In genomic region chr16:3264137-3265036, GRCh38 we compare ENCODE assay signal across 8 cellular contexts. TPM values are rescaled to one million over a fixed set of nuclear protein-coding genes. Genes with fewer than 3 reads are reported as not detected.
DNase-seq lines count a peak whose midpoint lies in the region; TF ChIP-seq lines count a peak whose summit lies in the region.

No MANE protein-coding gene starts in this region.

- H3K9me3 Mint-ChIP-seq in HFFc6: no peaks in the 10 kb centered on the region
- H3K9me3 Mint-ChIP-seq in activated naive CD4-positive, alpha-beta T cell treated with anti-CD3 and anti-CD28 coated beads, Interleukin-2, amount 50 U/mL, for 24 hours: peaks cover 4% of the 10 kb centered on the region

- peak overlapping the region; percentile 77 for H3K27ac ChIP-seq in osteoblast (ENCODE audit: low read depth, low read length)
- H3K27ac ChIP-seq in thymus (ENCODE audit: low read depth): peak overlapping the region; percentile 99

- H3K36me3 Mint-ChIP-seq in HFFc6 (ENCODE audit: low read depth): no peaks in the 10 kb centered on the region
- peaks cover 13% of the 10 kb centered on the region for H3K36me3 Mint-ChIP-seq in activated naive CD4-positive, alpha-beta T cell treated with anti-CD3 and anti-CD28 coated beads, Interleukin-2, amount 50 U/mL, for 24 hours

- H3K36me3 ChIP-seq in GM06990 (ENCODE audit: control insufficient read depth, insufficient read depth, low read length) (peaks cover 2% of the 10 kb centered on the region), osteoblast (ENCODE audit: insufficient read depth, low read length) (no peaks in the 10 kb centered on the region), thymus (ENCODE audit: control insufficient read depth, insufficient read depth) (no peaks in the 10 kb centered on the region)

- peaks cover 27% of the 10 kb centered on the region for H3K4me1 Mint-ChIP-seq in HFFc6 (ENCODE audit: low read depth)
- H3K4me1 Mint-ChIP-seq in activated naive CD4-positive, alpha-beta T cell treated with anti-CD3 and anti-CD28 coated beads, Interleukin-2, amount 50 U/mL, for 24 hours: peaks cover 31% of the 10 kb centered on the region

- peak overlapping the region; percentile 88 for H3K27ac Mint-ChIP-seq in HFFc6
- H3K27ac Mint-ChIP-seq in activated naive CD4-positive, alpha-beta T cell treated with anti-CD3 and anti-CD28 coated beads, Interleukin-2, amount 50 U/mL, for 24 hours: peak overlapping the region; percentile 98

- no peaks in the 10 kb centered on the region for H3K27me3 ChIP-seq in GM06990 (replicated peaks; ENCODE audit: control insufficient read depth, insufficient read depth, low read length)
- H3K27me3 ChIP-seq in osteoblast (ENCODE audit: insufficient read depth, low read length): no peaks in the 10 kb centered on the region
- no peaks in the 10 kb centered on the region for H3K27me3 ChIP-seq in thymus (ENCODE audit: control insufficient read depth, insufficient read depth)

- peak overlapping the region; percentile 77 for H3K4me2 ChIP-seq in osteoblast (ENCODE audit: insufficient read depth, low read length)

- no peaks in the 10 kb centered on the region for H3K79me2 ChIP-seq in osteoblast (ENCODE audit: insufficient read depth, low read length)

- H3K4me3 ChIP-seq in GM06990 (replicated peaks; ENCODE audit: low read depth, low read length): peak overlapping the region; percentile 69
- H3K4me3 ChIP-seq in osteoblast (ENCODE audit: insufficient read depth, low read length): peak overlapping the region; percentile 85
- peak overlapping the region; percentile 80 for H3K4me3 ChIP-seq in thymus (ENCODE audit: low read length)

- TF ChIP-seq CTCF in GM06990 (IDR thresholded peaks at IDR 0.05; ENCODE audit: insufficient read depth, low read length, poor library complexity, severe bottlenecking): peak; percentile 49
- peak; percentile 44 for TF ChIP-seq CTCF in HFFc6 (IDR thresholded peaks at IDR 0.05)
- TF ChIP-seq CTCF in osteoblast (IDR thresholded peaks at IDR 0.05; ENCODE audit: extremely low read depth, low read depth, low read length): peak; percentile 16

- peaks cover 18% of the 10 kb centered on the region for H3K4me1 ChIP-seq in osteoblast (ENCODE audit: insufficient read depth, low read length)
- peaks cover 4% of the 10 kb centered on the region for H3K4me1 ChIP-seq in thymus (ENCODE audit: control insufficient read depth, insufficient read depth, low read length)

- H3K4me3 Mint-ChIP-seq in HFFc6: peak overlapping the region; percentile 89
- H3K4me3 Mint-ChIP-seq in activated naive CD4-positive, alpha-beta T cell treated with anti-CD3 and anti-CD28 coated beads, Interleukin-2, amount 50 U/mL, for 24 hours: peak overlapping the region; percentile 89

- H2AFZ ChIP-seq in osteoblast (ENCODE audit: low read length): peak overlapping the region; percentile 79

- H3K9me3 ChIP-seq in osteoblast (ENCODE audit: low read depth, low read length) (no peaks in the 10 kb centered on the region), thymus (ENCODE audit: control insufficient read depth) (no peaks in the 10 kb centered on the region)

- DNase-seq in GM06990 (ENCODE audit: extremely low read depth, insufficient read length): peak; percentile 96
- DNase-seq in HFFc6: peak; percentile 99
- peak; percentile 98 for DNase-seq in NAMALWA (ENCODE audit: low spot score)
- DNase-seq in SK-N-DZ (ENCODE audit: low spot score): peak; percentile 98
- DNase-seq in glomerular visceral epithelial cell (ENCODE audit: extremely low spot score): peak; percentile 96
- DNase-seq in osteoblast (ENCODE audit: insufficient read length, low spot score, missing footprints): peak; percentile 99

- H4K20me1 ChIP-seq in osteoblast (ENCODE audit: insufficient read depth, low read length): no peaks in the 10 kb centered on the region

- 1% methylated on average over 77 of the region's 77 CpGs for WGBS in thymus

- 0 out of 2 replicates have a peak, but pooled peaks cover 3% of the 10 kb centered on the region for H3K27me3 Mint-ChIP-seq in HFFc6 (ENCODE audit: insufficient read depth)
- H3K27me3 Mint-ChIP-seq in activated naive CD4-positive, alpha-beta T cell treated with anti-CD3 and anti-CD28 coated beads, Interleukin-2, amount 50 U/mL, for 24 hours: no peaks in the 10 kb centered on the region

RNA-seq across cellular contexts. Expression of gene MEFV, which starts 8.0 kb away (rescaled TPM):
- under 1 TPM in 1 of 6 experiments, not detected in 5; 0.09 TPM for total RNA-seq in HFFc6 (2021; fragmentation: NEBNext Ultra II Directional; extraction: Animal tissue kit (Norgen Biotek cat#: 25700))
- polyA plus RNA-seq in SK-N-DZ (2014; cell fraction: cytosol; rRNA removed): not detected in 2 replicates
- not detected in 2 replicates for polyA plus RNA-seq in SK-N-DZ (2014; cell fraction: nucleus; rRNA removed)
- total RNA-seq in osteoblast: under 0.01 TPM in 1 of 2 replicates, not detected in the other
- polyA plus RNA-seq in thymus: 0.80 TPM

RNA-seq across cellular contexts. Expression of gene ZNF263, which starts 18.9 kb away (rescaled TPM):
- total RNA-seq in HFFc6 (2021; fragmentation: NEBNext Ultra II Directional; extraction: Animal tissue kit (Norgen Biotek cat#: 25700)): 10 to 100 TPM; 19.7 to 24.5 (median 20.8) TPM
- polyA plus RNA-seq in SK-N-DZ (2014; cell fraction: cytosol; rRNA removed): 84.0 and 94.6 TPM in 2 replicates
- 95.6 and 96.7 TPM in 2 replicates for polyA plus RNA-seq in SK-N-DZ (2014; cell fraction: nucleus; rRNA removed)
- total RNA-seq in osteoblast: 55.7 and 65.1 TPM in 2 replicates
- 26.3 TPM for polyA plus RNA-seq in thymus

RNA-seq across cellular contexts. Expression of gene ZNF200, which starts 29.4 kb away (rescaled TPM):
- 1 to 10 TPM; 5.1 to 6.3 (median 5.7) TPM for total RNA-seq in HFFc6 (2021; fragmentation: NEBNext Ultra II Directional; extraction: Animal tissue kit (Norgen Biotek cat#: 25700))
- 9.5 and 12.0 TPM in 2 replicates for polyA plus RNA-seq in SK-N-DZ (2014; cell fraction: cytosol; rRNA removed)
- polyA plus RNA-seq in SK-N-DZ (2014; cell fraction: nucleus; rRNA removed): 9.0 and 10.5 TPM in 2 replicates
- total RNA-seq in osteoblast: 11.5 and 11.6 TPM in 2 replicates
- 10.0 TPM for polyA plus RNA-seq in thymus

RNA-seq across cellular contexts. Expression of gene TIGD7, which starts 40.8 kb away (rescaled TPM):
- total RNA-seq in HFFc6 (2021; fragmentation: NEBNext Ultra II Directional; extraction: Animal tissue kit (Norgen Biotek cat#: 25700)): 1 to 10 TPM; 2.9 to 4.2 (median 3.5) TPM
- 9.6 and 10.4 TPM in 2 replicates for polyA plus RNA-seq in SK-N-DZ (2014; cell fraction: cytosol; rRNA removed)
- polyA plus RNA-seq in SK-N-DZ (2014; cell fraction: nucleus; rRNA removed): 7.1 and 7.9 TPM in 2 replicates
- 3.8 and 6.5 TPM in 2 replicates for total RNA-seq in osteoblast
- 9.8 TPM for polyA plus RNA-seq in thymus

RNA-seq across cellular contexts. Expression of gene ZNF75A, which starts 40.9 kb away (rescaled TPM):
- 10 to 100 TPM; 12.7 to 16.6 (median 14.4) TPM for total RNA-seq in HFFc6 (2021; fragmentation: NEBNext Ultra II Directional; extraction: Animal tissue kit (Norgen Biotek cat#: 25700))
- 30.6 and 35.1 TPM in 2 replicates for polyA plus RNA-seq in SK-N-DZ (2014; cell fraction: cytosol; rRNA removed)
- polyA plus RNA-seq in SK-N-DZ (2014; cell fraction: nucleus; rRNA removed): 34.6 and 41.7 TPM in 2 replicates
- total RNA-seq in osteoblast: 21.8 and 26.1 TPM in 2 replicates
- 44.7 TPM for polyA plus RNA-seq in thymus

Comparison
In these comparisons a context has a peak if more than half of its experiments do, and no peak if none do; other contexts are left out.
1. Peak in every context shown above with its lines: DNase-seq, H3K4me3 ChIP-seq and H3K27ac ChIP-seq.